26 cellular contexts compared by ENCODE assay signal in the genomic region with DNA sequence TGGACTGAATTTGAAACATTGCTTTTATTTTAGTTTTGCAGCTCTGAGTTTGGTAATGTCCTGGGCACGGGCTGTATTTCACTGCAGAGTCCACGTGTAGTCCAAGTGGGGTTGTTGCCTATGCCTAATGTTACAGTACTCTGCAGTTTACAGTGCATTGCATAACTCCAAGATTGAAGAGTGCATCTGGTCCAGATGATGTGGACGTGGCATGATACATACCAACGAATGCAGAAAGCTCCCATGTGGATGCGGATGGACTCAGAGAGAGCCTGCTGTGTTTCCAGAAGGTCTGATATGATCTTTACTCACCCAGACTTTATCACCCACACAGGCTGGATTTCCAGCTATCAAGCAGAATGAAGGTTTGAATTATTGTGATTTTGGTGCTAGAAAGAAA. TPM values are rescaled to one million over a fixed set of nuclear protein-coding genes. Genes with fewer than 3 reads are reported as not detected.
"Had no signal": no experiment of that assay in that cellular context is flagged by ENCODE, and none has a peak within 500 bp of the region (broad histone marks: within the 10 kb centered on the region; RNA-seq: fewer than 3 reads in every experiment).

No MANE protein-coding gene starts in this region.

- H3K4me3 ChIP-seq: ovary, uterus had no signal

- H3K27me3 ChIP-seq: ovary, uterus had no signal

- FAIRE-seq: bronchial epithelial cell, keratinocyte, small intestine had no signal

- ATAC-seq: activated CD8-positive, alpha-beta memory T cell treated with anti-CD3 and anti-CD28 coated beads, Interleukin-2, amount 10 ng/mL, durations not matched to agents 7 days and 5 days; activated CD8-positive, alpha-beta T cell treated with anti-CD3 and anti-CD28 coated beads for 36 hours; activated naive CD8-positive, alpha-beta T cell treated with anti-CD3 and anti-CD28 coated beads, Interleukin-2, amount 50 U/mL, for 24 hours; esophagus mucosa; left cardiac atrium; sciatic nerve; stimulated activated memory B cell treated with anti-CD40 and anti-IgM and Interleukin-4, amounts not matched to agents 10 μg/mL and 1 μg/mL and 100 μg/mL, for 72 hours; stimulated activated naive CD8-positive, alpha-beta T cell treated with anti-CD3 and anti-CD28 coated beads, Interleukin-15, amount 100 ng/mL, for 72 hours had no signal

- H3K9me3 ChIP-seq: ovary, uterus had no signal

- DNase-seq: activated B cell treated with CpG ODN at 0.5 μM for 24 hours; activated CD4-positive, alpha-beta T cell treated with anti-CD3 and anti-CD28 coated beads, Interleukin-2, amount 50 U/mL, for 1 hour; activated CD8-positive, alpha-beta memory T cell treated with anti-CD3 and anti-CD28 coated beads, Interleukin-2, amount 10 ng/mL, durations not matched to agents 7 days and 5 days; activated CD8-positive, alpha-beta T cell treated with anti-CD3 and anti-CD28 coated beads for 36 hours; activated naive CD8-positive, alpha-beta T cell treated with anti-CD3 and anti-CD28 coated beads, Interleukin-2, amount 50 U/mL, for 24 hours; activated T-cell treated with anti-CD3 and anti-CD28 coated beads, Interleukin-2, amount 50 U/mL, for 48 hours; anterior cingulate cortex; endodermal cell; head of caudate nucleus; hippocampal formation; left cardiac atrium; mammary epithelial cell; naive B cell; ovary; small intestine; stimulated activated CD4-positive, alpha-beta T cell treated with anti-CD3 and anti-CD28 coated beads, Interleukin-4, amount 100 ng/mL, for 24 hours; stimulated activated naive CD8-positive, alpha-beta T cell treated with anti-CD3 and anti-CD28 coated beads, Interleukin-15, amount 100 ng/mL, for 72 hours; substantia nigra; uterus had no signal

- H3K27ac ChIP-seq: ovary, uterus had no signal

- H3K4me1 ChIP-seq: uterus had no signal

- H3K36me3 ChIP-seq: ovary, uterus had no signal

RNA-seq across cellular contexts. Expression of gene CCDC68, which starts 44.4 kb away (rescaled TPM):
- total RNA-seq: activated CD8-positive, alpha-beta memory T cell treated with anti-CD3 and anti-CD28 coated beads, Interleukin-2, amount 10 ng/mL, durations not matched to agents 7 days and 5 days; activated CD8-positive, alpha-beta T cell treated with anti-CD3 and anti-CD28 coated beads for 36 hours; activated T-helper 2 cell treated with anti-CD3 and anti-CD28 coated beads, Interferon-gamma antibody, Interleukin-2, Interleukin-4, amounts not matched to agents 10 μg/mL and 5 μg/mL and 100 μg/mL, durations not matched to agents 14 hours and 24 hours and 36 hours; mesothelial cell of epicardium had no signal
